7 cellular contexts compared by ENCODE assay signal in the genomic region with DNA sequence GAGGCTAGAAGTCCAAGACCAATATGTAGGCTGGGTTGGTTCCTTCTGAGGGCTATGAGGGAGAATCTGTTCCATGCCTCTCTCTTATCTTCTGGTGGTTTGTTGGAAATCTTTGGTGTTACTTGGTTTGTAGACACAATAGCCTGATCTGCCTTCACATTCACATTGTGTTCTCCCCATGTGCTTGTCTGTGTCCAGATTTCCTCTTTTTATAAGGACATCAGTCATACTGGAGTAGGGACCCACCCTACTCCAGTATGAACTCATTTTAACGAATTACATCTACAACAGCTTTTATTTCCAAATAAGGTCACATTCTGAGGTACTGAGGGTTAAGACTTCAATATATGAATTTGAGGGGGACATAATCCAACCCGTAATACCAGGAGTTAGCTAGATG.
"Had no signal": no experiment of that assay in that cellular context is flagged by ENCODE, and none has a peak within 500 bp of the region (broad histone marks: within the 10 kb centered on the region; RNA-seq: fewer than 3 reads in every experiment).

No MANE protein-coding gene starts in this region.

- FAIRE-seq: HTR-8/SVneo had no signal

- DNase-seq: GM23248, GOT3, H9, HCEC 1CT, KBM-7 had no signal

- H3K9ac ChIP-seq: KMS-11 had no signal

- H3K4me3 ChIP-seq: GM23248 had no signal

- H3K27ac ChIP-seq: GM23248, KMS-11 had no signal

- H2AFZ ChIP-seq: GM23248 had no signal

- H3K4me2 ChIP-seq: KMS-11 had no signal
